Comparison of ENCODE assay signal across 17 cellular contexts in genomic region chr5:144072518-144072927, GRCh38.
DNase-seq lines count a peak whose midpoint lies in the region; ATAC-seq and TF ChIP-seq lines count a peak whose summit lies in the region.
"Had no signal": no experiment of that assay in that cellular context is flagged by ENCODE, and none has a peak within 500 bp of the region (broad histone marks: within the 10 kb centered on the region; RNA-seq: fewer than 3 reads in every experiment).

No MANE protein-coding gene starts in this region.

- H2AFZ ChIP-seq in hepatocyte: no peak overlapping the region

- H3K27ac ChIP-seq in coronary artery: no peak overlapping the region
- H3K27ac ChIP-seq in hepatocyte: no peak overlapping the region
- H3K27ac ChIP-seq: thoracic aorta had no signal

- TF ChIP-seq CTCF in AG09309 (IDR thresholded peaks at IDR 0.05; ENCODE audit: control insufficient read depth, insufficient read depth, low read depth, low read length, missing control alignments): no peak
- no peak for TF ChIP-seq CTCF in cardiac fibroblast (IDR thresholded peaks at IDR 0.05; ENCODE audit: low read depth, low read length)
- TF ChIP-seq CTCF in coronary artery (IDR thresholded peaks at IDR 0.05): no peak
- TF ChIP-seq CTCF in hepatocyte (IDR thresholded peaks at IDR 0.05; ENCODE audit: poor library complexity): no peak

- H4K20me1 ChIP-seq in hepatocyte (ENCODE audit: insufficient read depth, poor library complexity, severe bottlenecking): no peaks in the 10 kb centered on the region

- H3K9me2 ChIP-seq in hepatocyte (replicated peaks; ENCODE audit: insufficient read depth): no peaks in the 10 kb centered on the region

- H3K36me3 ChIP-seq in hepatocyte (replicated peaks; ENCODE audit: insufficient read depth, low read depth): no peaks in the 10 kb centered on the region
- H3K36me3 ChIP-seq: BE2C, thoracic aorta had no signal

- no peaks in the 10 kb centered on the region for H3K27me3 ChIP-seq in hepatocyte
- H3K27me3 ChIP-seq: BE2C had no signal

- ATAC-seq in Right ventricle myocardium superior (ENCODE audit: poor library complexity): no peak
- ATAC-seq: activated CD4-positive, alpha-beta T cell treated with anti-CD3 and anti-CD28 coated beads for 36 hours; esophagus mucosa had no signal

- DNase-seq in AG09309 (ENCODE audit: low read depth) (peak; percentile 61), LHCN-M2 (ENCODE audit: low read depth) (peak; percentile 40), cardiac fibroblast (ENCODE audit: low read depth in 2 of 2) (peak; percentile 31 to 67), kidney glomerular epithelial cell (lab: John Stamatoyannopoulos, UW) (peak; percentile 7), coronary artery (ENCODE audit: low spot score) (no peak), Right ventricle myocardium superior (no peak), midbrain (lab: John Stamatoyannopoulos, UW) (no peak), hepatocyte (ENCODE audit: low spot score) (no peak)
- DNase-seq: activated CD4-positive, alpha-beta T cell treated with anti-CD3 and anti-CD28 coated beads for 36 hours; activated naive CD8-positive, alpha-beta T cell treated with anti-CD3 and anti-CD28 coated beads for 36 hours; BE2C; DND-41; NCI-H1105 treated with DMSO at 0.1 percent for 48 hours; NCI-H446 treated with DMSO at 0.1 percent for 48 hours; T-helper 1 cell had no signal

- H3K9me3 ChIP-seq in hepatocyte (ENCODE audit: low read depth): no peaks in the 10 kb centered on the region
- H3K9me3 ChIP-seq: BE2C, thoracic aorta had no signal

- no peak overlapping the region for H3K4me2 ChIP-seq in hepatocyte

- intact Hi-C loops in Right ventricle myocardium superior (cut with DNase I): no loop called here

- no peak overlapping the region for H3K4me3 ChIP-seq in AG09309 (ENCODE audit: control insufficient read depth, low read depth, low read length)
- no peak overlapping the region for H3K4me3 ChIP-seq in cardiac fibroblast (replicated peaks in 1 of 2; ENCODE audit: low read depth in 2 of 2, low read length in 2 of 2)
- no peak overlapping the region for H3K4me3 ChIP-seq in coronary artery
- H3K4me3 ChIP-seq in hepatocyte: no peak overlapping the region
- H3K4me3 ChIP-seq: thoracic aorta had no signal

- no peaks in the 10 kb centered on the region for H3K79me2 ChIP-seq in hepatocyte

- H3K4me1 ChIP-seq in hepatocyte (ENCODE audit: insufficient read depth): no peaks in the 10 kb centered on the region
- H3K4me1 ChIP-seq: BE2C had no signal

Comparison
In these comparisons a context has a peak if more than half of its experiments do, and no peak if none do; other contexts are left out.
1. DNase-seq: peak in AG09309 (single experiment), LHCN-M2 (single experiment), cardiac fibroblast (2 of 2) and kidney glomerular epithelial cell (single experiment); none in coronary artery (single experiment), Right ventricle myocardium superior (single experiment), midbrain (single experiment) and hepatocyte (single experiment).